8 cellular contexts compared by ENCODE assay signal in the genomic region with DNA sequence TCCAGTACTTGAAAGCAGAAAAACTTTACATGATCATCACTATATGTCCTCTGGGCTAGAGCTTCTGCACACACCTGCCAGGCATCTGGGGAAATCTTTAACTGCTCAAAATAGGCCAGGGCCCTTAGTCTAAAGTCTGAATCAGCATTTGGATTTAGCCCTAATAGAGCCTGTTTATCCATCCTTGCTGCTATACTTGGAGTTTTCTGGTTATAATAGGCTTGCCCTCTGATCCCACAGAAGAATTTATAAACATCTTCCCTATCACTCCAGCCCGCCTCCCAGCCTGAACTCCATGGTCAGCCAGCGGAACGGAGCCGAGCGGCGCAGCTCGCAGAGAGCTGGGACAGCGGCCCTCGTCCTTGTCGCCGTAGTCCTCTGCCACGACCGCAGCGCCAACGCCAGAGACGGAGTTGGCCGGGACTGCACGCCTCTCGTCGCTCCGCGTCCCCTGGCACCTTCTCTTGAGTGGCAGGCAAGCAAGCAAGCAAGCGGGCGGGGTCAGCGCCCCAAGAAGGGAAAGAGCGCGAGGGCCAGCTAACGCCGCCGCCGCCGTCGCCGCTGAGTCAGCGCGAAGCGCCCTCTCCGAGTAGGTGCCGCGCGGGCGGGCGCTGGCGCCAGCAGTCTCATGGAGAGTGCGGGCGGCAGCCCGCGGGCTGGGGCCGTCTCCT. TPM values are rescaled to one million over a fixed set of nuclear protein-coding genes. Genes with fewer than 3 reads are reported as not detected.
DNase-seq lines count a peak whose midpoint lies in the region; ATAC-seq, FAIRE-seq and TF ChIP-seq lines count a peak whose summit lies in the region.

No MANE protein-coding gene starts in this region.

- WGBS in spleen, 5 donors, result 1 to 6% (median 4%) methylated on average over 44 to 49 of the region's 49 CpGs

- no peak for TF ChIP-seq CTCF in WI38 (IDR thresholded peaks at IDR 0.05; ENCODE audit: low read depth, low read length)
- no peak for TF ChIP-seq CTCF in keratinocyte (optimal IDR thresholded peaks at IDR 0.05 in 1 of 3, IDR thresholded peaks at IDR 0.05 in 1 of 3, conservative IDR thresholded peaks at IDR 0.05 in 1 of 3; ENCODE audit: extremely low read depth in 1 of 3, insufficient read depth in 2 of 3, low read length in 3 of 3)
- peak in 1 of 11 experiments; percentile 8 for TF ChIP-seq CTCF in spleen (IDR thresholded peaks at IDR 0.05 in 8 of 11, conservative IDR thresholded peaks at IDR 0.05 in 3 of 11)

- no peak overlapping the region for H3K27ac Mint-ChIP-seq in central memory CD8-positive, alpha-beta T cell (ENCODE audit: low read depth)

- intact Hi-C loops in spleen (cut with DNase I; ENCODE audit: low total_unique reads), result no loop called here

- ATAC-seq in central memory CD8-positive, alpha-beta T cell (replicated peaks; ENCODE audit: extremely low read depth, poor library complexity, severe bottlenecking), result peak; percentile 49
- ATAC-seq in HG02759 (IDR thresholded peaks at IDR 0.05; ENCODE audit: unreplicated experiment), result no peak
- no peak for ATAC-seq in HG02970 (IDR thresholded peaks at IDR 0.05; ENCODE audit: low FRiP score, unreplicated experiment)

- H3K9ac ChIP-seq in keratinocyte (ENCODE audit: control insufficient read depth, extremely low read depth, insufficient read depth, low read length), result peak overlapping the region; percentile 28

- H3K4me3 Mint-ChIP-seq in central memory CD8-positive, alpha-beta T cell, result peak overlapping the region; percentile 62

- H3K4me2 ChIP-seq in keratinocyte (ENCODE audit: control insufficient read depth, extremely low read depth, insufficient read depth, low read depth, low read length), result peak overlapping the region; percentile 79

- TF ChIP-seq POLR2A in spleen (IDR thresholded peaks at IDR 0.05), result no peak

- H3K9me3 Mint-ChIP-seq in central memory CD8-positive, alpha-beta T cell, result no peaks in the 10 kb centered on the region

- no peak for FAIRE-seq in keratinocyte (lab: Jason Lieb, UNC)

- H3K27me3 Mint-ChIP-seq in central memory CD8-positive, alpha-beta T cell, result peaks cover 34% of the 10 kb centered on the region

- H3K27ac ChIP-seq in keratinocyte (ENCODE audit: control insufficient read depth, insufficient read depth, low read length) (no peak overlapping the region), spleen (peak overlapping the region in 2 of 8 donors; percentile 18 to 34)

- H3K27me3 ChIP-seq in keratinocyte (ENCODE audit: control insufficient read depth, extremely low read depth, insufficient read depth, low read length), result peaks cover 13% of the 10 kb centered on the region
- H3K27me3 ChIP-seq in spleen (replicated peaks in 1 of 7), result peaks cover 0 to 50% (median 4%) of the 10 kb centered on the region in 7 donors

- H3K4me1 Mint-ChIP-seq in central memory CD8-positive, alpha-beta T cell, result no peaks in the 10 kb centered on the region

- peak overlapping the region; percentile 63 for H3K4me3 ChIP-seq in WI38 (ENCODE audit: low read depth, low read length)
- H3K4me3 ChIP-seq in keratinocyte (ENCODE audit: control insufficient read depth in 2 of 3, extremely low read depth in 1 of 3, insufficient read depth in 2 of 3, low read depth in 1 of 3, low read length in 3 of 3), result peak overlapping the region; percentile 13 to 64 (median 54)
- H3K4me3 ChIP-seq in spleen, result peak overlapping the region; percentile 21 to 64 (median 33)

- peak; percentile 86 for DNase-seq in DMS79 (lab: John Stamatoyannopoulos, UW)
- DNase-seq in NCI-H1417 treated with DMSO at 0.1 percent for 48 hours (lab: John Stamatoyannopoulos, UW), result peak; percentile 52
- DNase-seq in central memory CD8-positive, alpha-beta T cell (ENCODE audit: low spot score in 2 of 2), result no peak
- DNase-seq in keratinocyte (ENCODE audit: low read depth, low spot score), result no peak
- DNase-seq in spleen, result peak; percentile 89

- H3K9me3 ChIP-seq in keratinocyte (ENCODE audit: control insufficient read depth, low read depth, low read length) (no peaks in the 10 kb centered on the region), spleen (peaks cover 0 to 18% (median 11%) of the 10 kb centered on the region in 8 donors)

- peaks cover 9% of the 10 kb centered on the region for H3K4me1 ChIP-seq in keratinocyte (ENCODE audit: control insufficient read depth, extremely low read depth, insufficient read depth, low read length)
- H3K4me1 ChIP-seq in spleen, result peaks cover 0 to 16% (median 11%) of the 10 kb centered on the region in 6 donors

- no peaks in the 10 kb centered on the region for H3K9me1 ChIP-seq in keratinocyte (ENCODE audit: control insufficient read depth, extremely low read depth, insufficient read depth, low read length)

- H3K36me3 ChIP-seq in keratinocyte (ENCODE audit: control insufficient read depth in 2 of 2, extremely low read depth in 1 of 2, insufficient read depth in 2 of 2, low read length in 2 of 2) (no peaks in the 10 kb centered on the region), spleen (no peaks in the 10 kb centered on the region)

- H3K36me3 Mint-ChIP-seq in central memory CD8-positive, alpha-beta T cell (ENCODE audit: insufficient read depth), result no peaks in the 10 kb centered on the region

- no peaks in the 10 kb centered on the region for H3K79me2 ChIP-seq in keratinocyte (ENCODE audit: control insufficient read depth, insufficient read depth, low read length)

- peak overlapping the region; percentile 96 for H2AFZ ChIP-seq in keratinocyte (ENCODE audit: control insufficient read depth, low read length)

- H4K20me1 ChIP-seq in keratinocyte (ENCODE audit: control insufficient read depth, extremely low read depth, insufficient read depth, low read length), result no peaks in the 10 kb centered on the region

- dilution Hi-C loops in keratinocyte (cut with MboI; ENCODE audit: extremely low pct_ligation_motif_present, low sequenced_read_pairs), result no loop called here

RNA-seq across cellular contexts. Expression of a gene that starts 25.4 kb away (rescaled TPM):
- polyA plus RNA-seq in keratinocyte (not detected in 3 replicates), spleen (1 to 10 TPM in 2 of 3 donors, under 1 TPM in 1; 0.63 to 2.7 (median 1.7) TPM)
- polyA plus RNA-seq in keratinocyte (2011; ENCODE audit: low read depth), result not detected
- not detected in 2 replicates for polyA plus RNA-seq in keratinocyte (2011; cell fraction: cytosol; rRNA removed)
- not detected in 2 replicates for polyA plus RNA-seq in keratinocyte (2011; cell fraction: nucleus; rRNA removed)
- polyA plus RNA-seq in keratinocyte (2012; ENCODE audit: low replicate concordance), result not detected in 2 replicates
- polyA minus RNA-seq in keratinocyte, result not detected in 3 replicates
- polyA minus RNA-seq in keratinocyte (2011; cell fraction: cytosol; rRNA and poly(A)+ RNA removed), result not detected
- not detected in 2 replicates for polyA minus RNA-seq in keratinocyte (2011; cell fraction: nucleus; rRNA and poly(A)+ RNA removed)
- not detected for total RNA-seq in spleen

Comparison
In these comparisons a context has a peak if more than half of its experiments do, and no peak if none do; other contexts are left out.
1. DNase-seq: peak in DMS79 (single experiment), NCI-H1417 treated with DMSO at 0.1 percent for 48 hours (single experiment) and spleen (single experiment); none in central memory CD8-positive, alpha-beta T cell (0 of 2) and keratinocyte (single experiment).
2. Peak in every context shown above with its lines, with median percentiles within 50 percentile points of each other: H3K4me3 ChIP-seq.